Comparison of ENCODE assay signal across 1 cellular context in the genomic region with DNA sequence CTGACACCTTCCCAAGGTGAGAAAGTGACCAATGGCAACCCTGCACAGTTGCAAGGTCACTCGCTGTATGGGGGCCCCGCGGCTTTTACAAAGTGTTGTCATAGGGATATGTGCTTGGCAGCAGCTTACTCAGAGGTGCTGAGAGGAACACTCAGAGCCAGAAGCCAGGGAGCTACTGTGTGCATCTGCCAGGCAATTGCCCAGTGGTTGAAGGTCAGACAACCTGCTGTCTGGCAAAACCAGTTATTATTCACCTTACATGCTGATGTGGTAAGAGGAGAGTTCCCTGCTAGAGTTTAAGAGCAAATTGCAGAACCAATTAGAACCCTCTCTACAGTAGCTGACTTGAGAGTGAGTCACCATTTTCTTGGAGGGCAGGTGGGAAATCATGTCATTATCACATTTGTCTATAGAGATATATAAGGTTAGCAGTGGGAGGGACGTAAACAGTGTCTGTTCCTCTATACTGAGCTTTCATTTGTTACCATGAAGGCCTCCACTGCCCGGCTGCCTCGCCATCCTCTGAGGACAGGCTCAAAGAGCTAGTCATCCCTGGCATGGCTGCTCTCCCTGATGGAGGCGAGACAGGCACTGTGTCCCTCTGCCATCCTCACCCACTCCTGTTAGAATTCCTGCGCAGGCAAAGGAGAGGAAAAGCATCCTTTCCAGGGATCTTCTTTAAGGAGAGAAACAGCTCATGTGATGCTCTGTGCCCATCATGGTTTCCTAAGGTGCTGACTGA.
TF ChIP-seq lines count a peak whose summit lies in the region.

No MANE protein-coding gene starts in this region.

TF ChIP-seq in SK-N-SH, 30 proteins besides CTCF, POLR2A, EP300 and RAD21 (continued from another document):
- TF ChIP-seq, protein P1, sequence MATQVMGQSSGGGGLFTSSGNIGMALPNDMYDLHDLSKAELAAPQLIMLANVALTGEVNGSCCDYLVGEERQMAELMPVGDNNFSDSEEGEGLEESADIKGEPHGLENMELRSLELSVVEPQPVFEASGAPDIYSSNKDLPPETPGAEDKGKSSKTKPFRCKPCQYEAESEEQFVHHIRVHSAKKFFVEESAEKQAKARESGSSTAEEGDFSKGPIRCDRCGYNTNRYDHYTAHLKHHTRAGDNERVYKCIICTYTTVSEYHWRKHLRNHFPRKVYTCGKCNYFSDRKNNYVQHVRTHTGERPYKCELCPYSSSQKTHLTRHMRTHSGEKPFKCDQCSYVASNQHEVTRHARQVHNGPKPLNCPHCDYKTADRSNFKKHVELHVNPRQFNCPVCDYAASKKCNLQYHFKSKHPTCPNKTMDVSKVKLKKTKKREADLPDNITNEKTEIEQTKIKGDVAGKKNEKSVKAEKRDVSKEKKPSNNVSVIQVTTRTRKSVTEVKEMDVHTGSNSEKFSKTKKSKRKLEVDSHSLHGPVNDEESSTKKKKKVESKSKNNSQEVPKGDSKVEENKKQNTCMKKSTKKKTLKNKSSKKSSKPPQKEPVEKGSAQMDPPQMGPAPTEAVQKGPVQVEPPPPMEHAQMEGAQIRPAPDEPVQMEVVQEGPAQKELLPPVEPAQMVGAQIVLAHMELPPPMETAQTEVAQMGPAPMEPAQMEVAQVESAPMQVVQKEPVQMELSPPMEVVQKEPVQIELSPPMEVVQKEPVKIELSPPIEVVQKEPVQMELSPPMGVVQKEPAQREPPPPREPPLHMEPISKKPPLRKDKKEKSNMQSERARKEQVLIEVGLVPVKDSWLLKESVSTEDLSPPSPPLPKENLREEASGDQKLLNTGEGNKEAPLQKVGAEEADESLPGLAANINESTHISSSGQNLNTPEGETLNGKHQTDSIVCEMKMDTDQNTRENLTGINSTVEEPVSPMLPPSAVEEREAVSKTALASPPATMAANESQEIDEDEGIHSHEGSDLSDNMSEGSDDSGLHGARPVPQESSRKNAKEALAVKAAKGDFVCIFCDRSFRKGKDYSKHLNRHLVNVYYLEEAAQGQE (IDR thresholded peaks at IDR 0.05; ENCODE audit: low read depth, low read length) = no peak
- TF ChIP-seq GATA2 (CRISPR knock-in tag; IDR thresholded peaks at IDR 0.05) (no peak), RXRA (IDR thresholded peaks at IDR 0.05; ENCODE audit: borderline replicate concordance, low read depth) (no peak), POLR2AphosphoS5 (IDR thresholded peaks at IDR 0.05; ENCODE audit: low read depth, low read length) (no peak), NRF1 (IDR thresholded peaks at IDR 0.05; ENCODE audit: low read depth, low read length) (no peak), SMC3 (IDR thresholded peaks at IDR 0.05; ENCODE audit: low read depth, low read length) (no peak), EZH2phosphoT487 (IDR thresholded peaks at IDR 0.05; ENCODE audit: borderline replicate concordance, low read depth) (no peak), GABPA (IDR thresholded peaks at IDR 0.05; ENCODE audit: low read depth) (no peak), YY1 (IDR thresholded peaks at IDR 0.05; ENCODE audit: low read depth) (no peak), SIN3A (IDR thresholded peaks at IDR 0.05; ENCODE audit: borderline replicate concordance, low read depth, low read length) (no peak), FOXM1 (IDR thresholded peaks at IDR 0.05; ENCODE audit: low read depth) (no peak), NFIC (IDR thresholded peaks at IDR 0.05; ENCODE audit: borderline replicate concordance) (no peak), FOXJ3 (CRISPR knock-in tag; IDR thresholded peaks at IDR 0.05) (no peak), ELF1 (IDR thresholded peaks at IDR 0.05) (no peak), CHD2 (IDR thresholded peaks at IDR 0.05; ENCODE audit: low read length, partially characterized antibody) (no peak)
- TF ChIP-seq, protein P2, sequence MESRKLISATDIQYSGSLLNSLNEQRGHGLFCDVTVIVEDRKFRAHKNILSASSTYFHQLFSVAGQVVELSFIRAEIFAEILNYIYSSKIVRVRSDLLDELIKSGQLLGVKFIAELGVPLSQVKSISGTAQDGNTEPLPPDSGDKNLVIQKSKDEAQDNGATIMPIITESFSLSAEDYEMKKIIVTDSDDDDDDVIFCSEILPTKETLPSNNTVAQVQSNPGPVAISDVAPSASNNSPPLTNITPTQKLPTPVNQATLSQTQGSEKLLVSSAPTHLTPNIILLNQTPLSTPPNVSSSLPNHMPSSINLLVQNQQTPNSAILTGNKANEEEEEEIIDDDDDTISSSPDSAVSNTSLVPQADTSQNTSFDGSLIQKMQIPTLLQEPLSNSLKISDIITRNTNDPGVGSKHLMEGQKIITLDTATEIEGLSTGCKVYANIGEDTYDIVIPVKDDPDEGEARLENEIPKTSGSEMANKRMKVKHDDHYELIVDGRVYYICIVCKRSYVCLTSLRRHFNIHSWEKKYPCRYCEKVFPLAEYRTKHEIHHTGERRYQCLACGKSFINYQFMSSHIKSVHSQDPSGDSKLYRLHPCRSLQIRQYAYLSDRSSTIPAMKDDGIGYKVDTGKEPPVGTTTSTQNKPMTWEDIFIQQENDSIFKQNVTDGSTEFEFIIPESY (IDR thresholded peaks at IDR 0.05; ENCODE audit: borderline replicate concordance, low read depth) = no peak
- TF ChIP-seq, protein P3, sequence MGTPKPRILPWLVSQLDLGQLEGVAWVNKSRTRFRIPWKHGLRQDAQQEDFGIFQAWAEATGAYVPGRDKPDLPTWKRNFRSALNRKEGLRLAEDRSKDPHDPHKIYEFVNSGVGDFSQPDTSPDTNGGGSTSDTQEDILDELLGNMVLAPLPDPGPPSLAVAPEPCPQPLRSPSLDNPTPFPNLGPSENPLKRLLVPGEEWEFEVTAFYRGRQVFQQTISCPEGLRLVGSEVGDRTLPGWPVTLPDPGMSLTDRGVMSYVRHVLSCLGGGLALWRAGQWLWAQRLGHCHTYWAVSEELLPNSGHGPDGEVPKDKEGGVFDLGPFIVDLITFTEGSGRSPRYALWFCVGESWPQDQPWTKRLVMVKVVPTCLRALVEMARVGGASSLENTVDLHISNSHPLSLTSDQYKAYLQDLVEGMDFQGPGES (IDR thresholded peaks at IDR 0.05; ENCODE audit: low read depth, low read length) = no peak
- TF ChIP-seq, protein P4, sequence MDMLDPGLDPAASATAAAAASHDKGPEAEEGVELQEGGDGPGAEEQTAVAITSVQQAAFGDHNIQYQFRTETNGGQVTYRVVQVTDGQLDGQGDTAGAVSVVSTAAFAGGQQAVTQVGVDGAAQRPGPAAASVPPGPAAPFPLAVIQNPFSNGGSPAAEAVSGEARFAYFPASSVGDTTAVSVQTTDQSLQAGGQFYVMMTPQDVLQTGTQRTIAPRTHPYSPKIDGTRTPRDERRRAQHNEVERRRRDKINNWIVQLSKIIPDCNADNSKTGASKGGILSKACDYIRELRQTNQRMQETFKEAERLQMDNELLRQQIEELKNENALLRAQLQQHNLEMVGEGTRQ (IDR thresholded peaks at IDR 0.05; ENCODE audit: borderline replicate concordance, low read depth, low read length) = no peak
